Comparison of ENCODE assay signal across 36 cellular contexts in genomic region chr6:163057260-163057659, GRCh38.
"Had no signal": no experiment of that assay in that cellular context is flagged by ENCODE, and none has a peak within 500 bp of the region (broad histone marks: within the 10 kb centered on the region; RNA-seq: fewer than 3 reads in every experiment).

No MANE protein-coding gene starts in this region.

- H3K4me1 ChIP-seq: adrenal gland, body of pancreas, breast epithelium had no signal

- H3K27me3 Mint-ChIP-seq: activated CD4-positive, alpha-beta memory T cell treated with anti-CD3 and anti-CD28 coated beads for 36 hours; activated CD4-positive, alpha-beta T cell treated with anti-CD3 and anti-CD28 coated beads, Interleukin-2, amount 10 ng/mL, durations not matched to agents 24 days and 14 days; activated CD8-positive, alpha-beta T cell treated with anti-CD3 and anti-CD28 coated beads for 36 hours; activated naive CD8-positive, alpha-beta T cell treated with anti-CD3 and anti-CD28 coated beads for 36 hours; activated T-helper 17 cell treated with anti-CD3 and anti-CD28 coated beads, Interleukin-2, amount 50 U/mL, for 72 hours had no signal

- H3K27me3 ChIP-seq: adrenal gland, body of pancreas, brain microvascular endothelial cell, breast epithelium had no signal

- H3K36me3 ChIP-seq: adrenal gland, brain microvascular endothelial cell, breast epithelium, WERI-Rb-1 had no signal

- H3K27ac ChIP-seq: adrenal gland, body of pancreas, brain microvascular endothelial cell, breast epithelium, WERI-Rb-1 had no signal

- H3K4me1 Mint-ChIP-seq: activated CD4-positive, alpha-beta T cell treated with anti-CD3 and anti-CD28 coated beads, Interleukin-2, amount 10 ng/mL, durations not matched to agents 24 days and 14 days; activated naive CD8-positive, alpha-beta T cell treated with anti-CD3 and anti-CD28 coated beads for 36 hours; activated T-helper 17 cell treated with anti-CD3 and anti-CD28 coated beads, Interleukin-2, amount 50 U/mL, for 72 hours had no signal

- H3K36me3 Mint-ChIP-seq: activated CD4-positive, alpha-beta memory T cell treated with anti-CD3 and anti-CD28 coated beads for 36 hours; activated naive CD4-positive, alpha-beta T cell treated with anti-CD3 and anti-CD28 coated beads, Interleukin-2, amount 50 U/mL, for 72 hours; activated naive CD8-positive, alpha-beta T cell treated with anti-CD3 and anti-CD28 coated beads for 36 hours had no signal

- ATAC-seq: activated CD8-positive, alpha-beta T cell treated with anti-CD3 and anti-CD28 coated beads for 36 hours; activated naive CD4-positive, alpha-beta T cell treated with anti-CD3 and anti-CD28 coated beads, Interleukin-2, amount 50 U/mL, for 72 hours; activated T-cell treated with anti-CD3 and anti-CD28 coated beads, Interleukin-2, amount 50 U/mL, for 4 hours; activated T-cell treated with anti-CD3 and anti-CD28 coated beads, Interleukin-2, amount 50 U/mL, for 72 hours; activated T-helper 17 cell treated with anti-CD3 and anti-CD28 coated beads, Interleukin-2, amount 50 U/mL, for 72 hours; body of pancreas; WTC11 had no signal

- H3K9me3 ChIP-seq: adrenal gland had no signal

- H3K4me3 ChIP-seq: adrenal gland, body of pancreas, breast epithelium had no signal

- H3K27ac Mint-ChIP-seq: activated CD4-positive, alpha-beta memory T cell treated with anti-CD3 and anti-CD28 coated beads for 36 hours; activated CD4-positive, alpha-beta T cell treated with anti-CD3 and anti-CD28 coated beads, Interleukin-2, amount 10 ng/mL, durations not matched to agents 24 days and 14 days; activated CD8-positive, alpha-beta T cell treated with anti-CD3 and anti-CD28 coated beads for 36 hours; activated naive CD4-positive, alpha-beta T cell treated with anti-CD3 and anti-CD28 coated beads for 36 hours; activated naive CD4-positive, alpha-beta T cell treated with anti-CD3 and anti-CD28 coated beads, Interleukin-2, amount 50 U/mL, for 72 hours; activated naive CD8-positive, alpha-beta T cell treated with anti-CD3 and anti-CD28 coated beads for 36 hours; activated T-cell treated with anti-CD3 and anti-CD28 coated beads, Interleukin-2, amount 50 U/mL, for 72 hours; activated T-helper 1 cell treated with anti-CD3 and anti-CD28 coated beads, Interleukin-12 subunit alpha, Interleukin-12 subunit beta, Interleukin-2, Interleukin-4 antibody, amounts not matched to agents 30 ng/mL and 10 ng/mL and 1 ng/mL, durations not matched to agents 14 hours and 24 hours and 36 hours; activated T-helper 17 cell treated with anti-CD3 and anti-CD28 coated beads, Interleukin-2, amount 50 U/mL, for 72 hours; T-helper 1 cell treated with Interleukin-12 subunit alpha and Interleukin-12 subunit beta and Interleukin-4 antibody, amounts not matched to agents 30 μg/mL and 1 μg/mL, for 36 hours; T-helper 2 cell treated with Interferon-gamma antibody and Interleukin-4, amounts not matched to agents 5 μg/mL and 100 μg/mL, for 36 hours; WTC11 had no signal

- DNase-seq: activated CD4-positive, alpha-beta memory T cell treated with anti-CD3 and anti-CD28 coated beads for 36 hours; activated CD4-positive, alpha-beta T cell treated with anti-CD3 and anti-CD28 coated beads for 4 hours; activated CD4-positive, alpha-beta T cell treated with anti-CD3 and anti-CD28 coated beads, Interleukin-2, amount 10 ng/mL, durations not matched to agents 24 days and 14 days; activated CD4-positive, alpha-beta T cell treated with anti-CD3 and anti-CD28 coated beads, Interleukin-2, amount 50 U/mL, for 1 hour; activated CD4-positive, alpha-beta T cell treated with anti-CD3 and anti-CD28 coated beads, Interleukin-2, amount 50 U/mL, for 4 hours; activated CD4-positive, CD25-positive, alpha-beta regulatory T cell treated with anti-CD3 and anti-CD28 coated beads, Interleukin-2, amount 50 U/mL, for 72 hours; activated CD8-positive, alpha-beta memory T cell treated with anti-CD3 and anti-CD28 coated beads, Interleukin-2, amount 50 U/mL, for 4 hours; activated CD8-positive, alpha-beta T cell treated with anti-CD3 and anti-CD28 coated beads for 36 hours; activated effector memory CD4-positive, alpha-beta T cell treated with anti-CD3 and anti-CD28 coated beads, Interleukin-2, amount 50 U/mL, for 16 hours; activated gamma-delta T cell treated with Interleukin-2 at 50 U/mL for 16 hours; activated naive CD4-positive, alpha-beta T cell; activated naive CD4-positive, alpha-beta T cell treated with anti-CD3 and anti-CD28 coated beads for 36 hours; activated naive CD4-positive, alpha-beta T cell treated with anti-CD3 and anti-CD28 coated beads, Interleukin-2, amount 50 U/mL, for 16 hours; activated naive CD8-positive, alpha-beta T cell treated with anti-CD3 and anti-CD28 coated beads for 36 hours; activated T-cell treated with anti-CD3 and anti-CD28 coated beads for 4 hours; activated T-cell treated with anti-CD3 and anti-CD28 coated beads, Interleukin-2, amount 50 U/mL, for 1 hour; activated T-cell treated with anti-CD3 and anti-CD28 coated beads, Interleukin-2, amount 50 U/mL, for 4 hours; activated T-cell treated with anti-CD3 and anti-CD28 coated beads, Interleukin-2, amount 50 U/mL, for 72 hours; adrenal gland; amniotic stem cell; aorta; body of pancreas; brain microvascular endothelial cell; central memory CD4-positive, alpha-beta T cell; T-helper 2 cell; T-helper 9 cell; WERI-Rb-1 had no signal

- FAIRE-seq: astrocyte, colon had no signal

- H3K4me3 Mint-ChIP-seq: activated CD4-positive, alpha-beta memory T cell treated with anti-CD3 and anti-CD28 coated beads for 36 hours; activated CD4-positive, alpha-beta T cell treated with anti-CD3 and anti-CD28 coated beads, Interleukin-2, amount 10 ng/mL, durations not matched to agents 24 days and 14 days; activated CD8-positive, alpha-beta T cell treated with anti-CD3 and anti-CD28 coated beads for 36 hours; activated naive CD4-positive, alpha-beta T cell treated with anti-CD3 and anti-CD28 coated beads for 36 hours; activated naive CD8-positive, alpha-beta T cell treated with anti-CD3 and anti-CD28 coated beads for 36 hours; activated T-cell treated with anti-CD3 and anti-CD28 coated beads, Interleukin-2, amount 50 U/mL, for 4 hours; activated T-cell treated with anti-CD3 and anti-CD28 coated beads, Interleukin-2, amount 50 U/mL, for 72 hours; activated T-helper 1 cell treated with anti-CD3 and anti-CD28 coated beads, Interleukin-12 subunit alpha, Interleukin-12 subunit beta, Interleukin-2, Interleukin-4 antibody, amounts not matched to agents 30 ng/mL and 10 ng/mL and 1 ng/mL, durations not matched to agents 14 hours and 24 hours and 36 hours; activated T-helper 17 cell treated with anti-CD3 and anti-CD28 coated beads, Interleukin-2, amount 50 U/mL, for 72 hours; T-helper 1 cell treated with Interleukin-12 subunit alpha and Interleukin-12 subunit beta and Interleukin-4 antibody, amounts not matched to agents 30 μg/mL and 1 μg/mL, for 36 hours; T-helper 2 cell treated with Interferon-gamma antibody and Interleukin-4, amounts not matched to agents 5 μg/mL and 100 μg/mL, for 36 hours; WTC11 had no signal
